26 cellular contexts compared by ENCODE assay signal in the genomic region with DNA sequence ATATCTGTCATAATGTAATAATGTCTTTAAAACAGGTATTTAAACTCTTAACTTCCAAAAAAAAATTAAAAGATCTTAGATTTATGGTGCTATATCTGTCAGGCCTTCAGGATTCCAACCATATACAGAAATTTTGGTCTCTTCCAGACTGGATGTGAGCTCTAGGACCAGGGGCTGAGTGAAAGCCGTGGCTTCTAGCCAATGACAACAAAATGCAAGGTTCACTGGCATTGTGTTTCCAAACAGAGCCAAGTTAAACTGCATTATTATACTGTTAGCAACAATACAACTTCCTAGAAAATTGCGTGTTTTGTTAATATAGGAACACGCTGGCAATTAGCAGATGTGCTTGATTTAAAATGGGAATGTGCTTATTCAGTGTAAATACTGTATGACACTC.
DNase-seq lines count a peak whose midpoint lies in the region; ATAC-seq and TF ChIP-seq lines count a peak whose summit lies in the region.
"Had no signal": no experiment of that assay in that cellular context is flagged by ENCODE, and none has a peak within 500 bp of the region (broad histone marks: within the 10 kb centered on the region; RNA-seq: fewer than 3 reads in every experiment).

No MANE protein-coding gene starts in this region.

- no peak overlapping the region for H3K27ac ChIP-seq in heart left ventricle
- H3K27ac ChIP-seq: esophagus squamous epithelium, Peyer's patch, suprapubic skin had no signal

- no peaks in the 10 kb centered on the region for H3K27me3 ChIP-seq in heart left ventricle
- H3K27me3 ChIP-seq: esophagus squamous epithelium, Peyer's patch, suprapubic skin had no signal

- 64 to 68% (median 66%) methylated on average over 3 of the region's 3 CpGs for WGBS in heart left ventricle, 4 donors

- H3K4me3 ChIP-seq in heart left ventricle = no peak overlapping the region
- H3K4me3 ChIP-seq: esophagus squamous epithelium, HAP-1, mucosa of descending colon, Peyer's patch, suprapubic skin had no signal

- in situ Hi-C loops in G401 (cut with HindIII; ENCODE audit: low sequenced_read_pairs) = no loop called here

- TF ChIP-seq CTCF in heart left ventricle (IDR thresholded peaks at IDR 0.05) = no peak

- DNase-seq in NCI-H1092 treated with DMSO at 0.1 percent for 48 hours (lab: John Stamatoyannopoulos, UW) = peak; percentile 30
- DNase-seq in NCI-H1092 (lab: John Stamatoyannopoulos, UW) = no peak
- DNase-seq in NCI-H2081 (lab: John Stamatoyannopoulos, UW) = peak; percentile 71 to 96
- peak; percentile 39 to 50 for DNase-seq in SHP77 (lab: John Stamatoyannopoulos, UW)
- DNase-seq in smooth muscle cell of the brain vasculature (ENCODE audit: low read depth, low spot score) = peak; percentile 20
- no peak for DNase-seq in heart left ventricle
- DNase-seq in KG1 (lab: John Stamatoyannopoulos, UW) = no peak
- DNase-seq in G401 (ENCODE audit: low spot score) = no peak
- DNase-seq: activated CD4-positive, CD25-positive, alpha-beta regulatory T cell treated with anti-CD3 and anti-CD28 coated beads, Interleukin-2, amount 50 U/mL, for 72 hours; activated CD8-positive, alpha-beta T cell treated with anti-CD3 and anti-CD28 coated beads for 36 hours; caudate nucleus; CD4-positive, CD25-positive, alpha-beta regulatory T cell; dermis blood vessel endothelial cell; esophagus squamous epithelium; foreskin melanocyte; GDM1; KBM-7; mucosa of descending colon; NCI-H510A treated with DMSO at 0.1 percent for 48 hours; Peyer's patch; stimulated activated CD4-positive, alpha-beta T cell treated with anti-CD3 and anti-CD28 coated beads, Interleukin-15, amount 100 ng/mL, for 24 hours; stimulated activated naive CD4-positive, alpha-beta T cell had no signal

- H3K36me3 ChIP-seq in heart left ventricle = no peaks in the 10 kb centered on the region
- H3K36me3 ChIP-seq: esophagus squamous epithelium, HAP-1, Peyer's patch, suprapubic skin had no signal

- intact Hi-C loops in heart left ventricle (cut with DNase I) = no loop called here

- ATAC-seq in heart left ventricle = no peak
- ATAC-seq: activated CD8-positive, alpha-beta T cell treated with anti-CD3 and anti-CD28 coated beads for 36 hours; activated naive CD4-positive, alpha-beta T cell treated with anti-CD3 and anti-CD28 coated beads, Interleukin-2, amount 50 U/mL, for 72 hours; mucosa of descending colon; natural killer cell treated with Interleukin-12 subunit alpha and Interleukin-12 subunit beta and Interleukin-15 and Interleukin-18, amount 100 ng/mL, for 72 hours had no signal

- peaks cover 0 to 10% (median 0%) of the 10 kb centered on the region in 12 donors for H3K9me3 ChIP-seq in heart left ventricle
- H3K9me3 ChIP-seq: HAP-1, suprapubic skin had no signal

- H3K4me1 ChIP-seq in heart left ventricle = no peaks in the 10 kb centered on the region
- H3K4me1 ChIP-seq: esophagus squamous epithelium, HAP-1, Peyer's patch, suprapubic skin had no signal

- TF ChIP-seq POLR2A in heart left ventricle (IDR thresholded peaks at IDR 0.05) = no peak

Comparison
In these comparisons a context has a peak if more than half of its experiments do, and no peak if none do; other contexts are left out.
1. DNase-seq: peak in NCI-H1092 treated with DMSO at 0.1 percent for 48 hours (single experiment), NCI-H2081 (2 of 2), SHP77 (2 of 2) and smooth muscle cell of the brain vasculature (single experiment); none in NCI-H1092 (single experiment), heart left ventricle (0 of 5), KG1 (single experiment) and G401 (single experiment).